8 cellular contexts compared by ENCODE assay signal in the genomic region with DNA sequence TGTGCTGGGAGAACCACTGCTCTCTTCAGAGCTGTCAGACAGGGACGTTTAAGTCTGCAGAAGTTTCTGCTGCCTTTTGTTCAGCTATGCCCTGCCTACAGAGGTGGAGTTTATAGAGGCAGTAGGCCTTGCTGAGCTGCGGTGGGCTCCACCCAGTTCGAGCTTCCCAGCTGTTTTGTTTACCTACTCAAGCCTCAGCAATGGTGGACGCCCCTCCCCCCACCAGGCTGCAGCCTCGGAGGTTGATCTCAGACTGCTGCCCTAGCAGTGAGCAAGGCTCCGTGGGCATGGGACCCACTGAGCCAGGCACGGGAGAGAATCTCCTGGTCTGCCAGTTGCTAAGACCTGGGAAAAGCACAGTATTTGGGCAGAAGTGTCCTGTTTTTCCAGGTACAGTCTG.
DNase-seq lines count a peak whose midpoint lies in the region; FAIRE-seq and TF ChIP-seq lines count a peak whose summit lies in the region.
"Not testable (repeated sequence)": the region's sequence is repeated elsewhere in the genome, so short reads cannot be mapped to it uniquely, and the experiment has no call there.

No MANE protein-coding gene starts in this region.

- TF ChIP-seq EP300 in H1 (IDR thresholded peaks at IDR 0.05; ENCODE audit: borderline replicate concordance in 1 of 2, low read depth in 2 of 2, low read length in 2 of 2), result not testable (repeated sequence)

- not testable (repeated sequence) for H3K27ac ChIP-seq in HUES6 (ENCODE audit: low read depth, low read length); H1 (ENCODE audit: low read depth, low read length); mesendoderm (ENCODE audit: low read depth, low read length)

- not testable (repeated sequence) for TF ChIP-seq POLR2A in H1 (IDR thresholded peaks at IDR 0.05; ENCODE audit: control extremely low read depth in 1 of 2, low read depth in 2 of 2, low read length in 2 of 2)

- not testable (repeated sequence) for H3K9ac ChIP-seq in HUES6 (ENCODE audit: low read length); mesendoderm (ENCODE audit: low read length)
- H3K9ac ChIP-seq in H1 (replicated peaks in 1 of 4; ENCODE audit: extremely low read depth in 1 of 4, low read depth in 3 of 4, low read length in 3 of 4) (0 out of 7 replicates have a peak overlapping the region, but pooled peaks of 1 of the 4 experiments have one; percentile 30), iPS-15b (ENCODE audit: low read depth, low read length) (peak overlapping the region; percentile 71)

- POLR2A ChIA-PET in H1 (lab: Charles Lee; ENCODE audit: partially characterized antibody), result interaction anchor here (1.3 kb wide), 1 partner anchor 15 kb away, joined by 3 read pairs; no protein-coding TSS in a partner anchor

- not testable (repeated sequence) for H2BK12ac ChIP-seq in H1 (ENCODE audit: low read depth, low read length)

- H4K8ac ChIP-seq in H1 (ENCODE audit: extremely low read depth, insufficient read depth, low read length), result 0 out of 2 replicates have a peak overlapping the region, but pooled peaks have one; percentile 51
- not testable (repeated sequence) for H4K8ac ChIP-seq in mesendoderm (ENCODE audit: low read depth, low read length)

- H3K79me1 ChIP-seq in H1 (ENCODE audit: low read depth, low read length); mesendoderm (ENCODE audit: low read length): not testable (repeated sequence)

- not testable (repeated sequence) for H2AK5ac ChIP-seq in H1 (ENCODE audit: low read depth, low read length); mesendoderm (ENCODE audit: low read length)

- H4K91ac ChIP-seq in H1 (replicated peaks; ENCODE audit: insufficient read length, low read length), result not testable (repeated sequence)

- BruUV-seq in Calu3 (replicated peaks; lab: Mats Ljungman, UMichigan), result not testable (repeated sequence)

- H3K4me2 ChIP-seq in H1 (ENCODE audit: insufficient read depth in 1 of 2, low read depth in 2 of 2, low read length in 2 of 2), result peak overlapping the region; percentile 48 to 58
- H3K4me2 ChIP-seq in mesendoderm (ENCODE audit: low read length), result not testable (repeated sequence)

- not testable (repeated sequence) for H2BK15ac ChIP-seq in H1 (ENCODE audit: low read length); mesendoderm (replicated peaks; ENCODE audit: low read depth)

- not testable (repeated sequence) for H3K27me3 Mint-ChIP-seq in Calu3 (ENCODE audit: unreplicated experiment); progenitor cell of endocrine pancreas

- H3K36me3 Mint-ChIP-seq in Calu3 (ENCODE audit: insufficient read depth, unreplicated experiment); progenitor cell of endocrine pancreas (ENCODE audit: insufficient read depth): not testable (repeated sequence)

- H3K4me1 Mint-ChIP-seq in Calu3 (ENCODE audit: low read depth, unreplicated experiment); progenitor cell of endocrine pancreas (ENCODE audit: low read depth): not testable (repeated sequence)

- intact Hi-C loops in Calu3 (cut with micrococcal nuclease; ENCODE audit: unreplicated experiment), result not testable (repeated sequence)

- not testable (repeated sequence) for H3K4me3 Mint-ChIP-seq in Calu3 (ENCODE audit: low read depth, unreplicated experiment); progenitor cell of endocrine pancreas (ENCODE audit: low read depth)

- H3K27me3 ChIP-seq in HUES6 (ENCODE audit: control insufficient read depth, insufficient read depth, low read length); H1 (replicated peaks in 1 of 4; ENCODE audit: control insufficient read depth in 3 of 4, extremely low read depth in 1 of 4, insufficient read depth in 3 of 4, low read length in 3 of 4); iPS-15b (ENCODE audit: control insufficient read depth, insufficient read depth, low read length); mesendoderm (ENCODE audit: insufficient read depth, low read length, poor library complexity): not testable (repeated sequence)

- not testable (repeated sequence) for H3K4ac ChIP-seq in H1 (replicated peaks; ENCODE audit: insufficient read length, low read depth, low read length); mesendoderm (ENCODE audit: low read depth, low read length)

- not testable (repeated sequence) for H3K14ac ChIP-seq in H1 (ENCODE audit: insufficient read length)

- not testable (repeated sequence) for H2AFZ ChIP-seq in H1 (ENCODE audit: low read length)

- H3K4me3 ChIP-seq in HUES6 (ENCODE audit: low read depth, low read length), result peak overlapping the region; percentile 55
- H3K4me3 ChIP-seq in H1 (ENCODE audit: extremely low read depth in 1 of 4, insufficient read depth in 2 of 4, low read depth in 3 of 4, low read length in 4 of 4), result peak overlapping the region in 2 of 4 experiments; percentile 8 to 33; a peak in 2 of 8 replicates
- peak overlapping the region; percentile 51 for H3K4me3 ChIP-seq in iPS-15b (ENCODE audit: low read depth, low read length)
- H3K4me3 ChIP-seq in mesendoderm (ENCODE audit: low read length), result not testable (repeated sequence)

- WGBS in H1 (ENCODE audit: extremely low coverage in 1 of 2, insufficient coverage in 1 of 2, insufficient read length in 1 of 2, insufficient replicate concordance in 2 of 2, low coverage in 1 of 2, low lambda C conversion rate in 2 of 2, missing lambda C conversion rate in 1 of 2), 2 experiments, result 32% methylated on average over 7 of the region's 7 CpGs; no CpG with 5 or more reads in 1 of the 2 experiments
- WGBS in mesendoderm (ENCODE audit: extremely low coverage, insufficient coverage, low lambda C conversion rate), result no CpG with 5 or more reads among the region's 7 CpGs

- H3K79me2 ChIP-seq in H1 (ENCODE audit: control insufficient read depth in 1 of 2, insufficient read depth in 2 of 2, low read length in 2 of 2); mesendoderm (ENCODE audit: control insufficient read depth, insufficient read depth, low read length): not testable (repeated sequence)

- not testable (repeated sequence) for H3K36me3 ChIP-seq in HUES6 (ENCODE audit: control insufficient read depth, insufficient read depth, low read length); H1 (ENCODE audit: control insufficient read depth in 2 of 4, insufficient read depth in 4 of 4, low read length in 3 of 4); iPS-15b (ENCODE audit: control insufficient read depth, insufficient read depth, low read length); mesendoderm (ENCODE audit: control insufficient read depth, insufficient read depth, low read length)

- peaks cover 17% of the 10 kb centered on the region; the same call in 1 of the 2 replicates for H3K4me1 ChIP-seq in HUES6 (ENCODE audit: control insufficient read depth, insufficient read depth, low read length)
- not testable (repeated sequence) for H3K4me1 ChIP-seq in H1 (replicated peaks in 1 of 4; ENCODE audit: control insufficient read depth in 3 of 4, insufficient read depth in 4 of 4, low read length in 3 of 4); iPS-15b (ENCODE audit: control insufficient read depth, insufficient read depth, low read length); mesendoderm (ENCODE audit: control insufficient read depth, low read depth, low read length)

- H3K23me2 ChIP-seq in H1 (ENCODE audit: low read depth, low read length), result not testable (repeated sequence)

- FAIRE-seq in H1 (lab: Jason Lieb, UNC), result not testable (repeated sequence)

- not testable (repeated sequence) for H3K9me3 Mint-ChIP-seq in Calu3 (ENCODE audit: low read depth, unreplicated experiment)
- peaks cover 13% of the 10 kb centered on the region for H3K9me3 Mint-ChIP-seq in progenitor cell of endocrine pancreas (ENCODE audit: low read depth)

- peak; percentile 24 for DNase-seq in Calu3
- peak; percentile 36 to 46 for DNase-seq in NCI-H526 (lab: John Stamatoyannopoulos, UW)
- peak; percentile 43 for DNase-seq in SW480 (ENCODE audit: low spot score)
- peak in 1 of 2 experiments; percentile 86 for DNase-seq in H1 (ENCODE audit: low read depth in 1 of 2, low spot score in 2 of 2)
- DNase-seq in mesendoderm, result peak; percentile 57
- peak; percentile 27 for DNase-seq in progenitor cell of endocrine pancreas (ENCODE audit: low spot score, unreplicated experiment)

- not testable (repeated sequence) for H4K5ac ChIP-seq in H1 (ENCODE audit: insufficient read length, low read depth, low read length); mesendoderm (ENCODE audit: low read length)

- not testable (repeated sequence) for H4K20me1 ChIP-seq in H1 (replicated peaks in 1 of 2; ENCODE audit: control insufficient read depth in 1 of 2, insufficient read depth in 2 of 2, low read length in 2 of 2)

- peak overlapping the region; percentile 71; the same call in 1 of the 2 replicates for H2BK5ac ChIP-seq in H1 (ENCODE audit: low read depth, low read length)
- not testable (repeated sequence) for H2BK5ac ChIP-seq in mesendoderm (ENCODE audit: low read length)

- H2BK120ac ChIP-seq in H1 (replicated peaks; ENCODE audit: low read depth, low read length); mesendoderm (ENCODE audit: low read depth, low read length): not testable (repeated sequence)

- not testable (repeated sequence) for H3K23ac ChIP-seq in H1 (ENCODE audit: insufficient read length); mesendoderm (ENCODE audit: low read length)

- CTCF ChIA-PET in Calu3 (lab: Charles Lee), result interaction anchor here (0.6 kb wide), 1 partner anchor 16 kb away, joined by 7 read pairs; no protein-coding TSS in a partner anchor
- CTCF ChIA-PET in H1 (lab: Charles Lee; ENCODE audit: partially characterized antibody), result interaction anchor here (1.0 to 2.2 kb wide), 2 partner anchors 14 to 53 kb away, joined by 3 to 9 read pairs; no protein-coding TSS in a partner anchor

- not testable (repeated sequence) for TF ChIP-seq CTCF in Calu3 (IDR thresholded peaks at IDR 0.05; ENCODE audit: unreplicated experiment); H1 (IDR thresholded peaks at IDR 0.05; ENCODE audit: control extremely low read depth in 1 of 3, insufficient read depth in 1 of 3, low read depth in 1 of 3, low read length in 3 of 3); progenitor cell of endocrine pancreas (IDR thresholded peaks at IDR 0.05; ENCODE audit: unreplicated experiment)

- H3K9me3 ChIP-seq in HUES6 (ENCODE audit: control insufficient read depth, insufficient read depth, low read depth, low read length); H1 (ENCODE audit: insufficient read depth in 2 of 2, low read depth in 1 of 2, low read length in 1 of 2); iPS-15b (ENCODE audit: control insufficient read depth, insufficient read depth, low read length): not testable (repeated sequence)

- H3K27ac Mint-ChIP-seq in Calu3 (ENCODE audit: unreplicated experiment); progenitor cell of endocrine pancreas: not testable (repeated sequence)

- not testable (repeated sequence) for H3K56ac ChIP-seq in H1 (replicated peaks; ENCODE audit: insufficient read length, low read depth, low read length)
- H3K56ac ChIP-seq in mesendoderm (ENCODE audit: low read length), result peak overlapping the region; percentile 54

- not testable (repeated sequence) for TF ChIP-seq RAD21 in H1 (IDR thresholded peaks at IDR 0.05 in 1 of 2, conservative IDR thresholded peaks at IDR 0.05 in 1 of 2; ENCODE audit: low read depth in 2 of 2, low read length in 2 of 2)

- not testable (repeated sequence) for H3K18ac ChIP-seq in H1 (ENCODE audit: extremely low read depth, low read length); mesendoderm (ENCODE audit: low read length)

- not testable (repeated sequence) for H2BK20ac ChIP-seq in H1 (ENCODE audit: low read length)
